In genomic region chr20:46709459-46710148, GRCh38 we compare ENCODE assay signal across 8 cellular contexts.
DNase-seq lines count a peak whose midpoint lies in the region; ATAC-seq lines count a peak whose summit lies in the region.

Gene SLC2A10 (plus strand): TSS chr20:46709649. CDS start chr20:46709737, 88 bp downstream.

- H3K9ac ChIP-seq in HUES6 (ENCODE audit: low read length), result peak within 1 kb of the TSS; percentile 78

- peaks cover 4% of the 10 kb centered on the region; the same call in 1 of the 2 replicates for H3K27me3 ChIP-seq in HUES6 (ENCODE audit: control insufficient read depth, insufficient read depth, low read length)

- H3K4me1 ChIP-seq in HUES6 (ENCODE audit: control insufficient read depth, insufficient read depth, low read length), result peaks cover 20% of the 10 kb centered on the region

- H3K9me3 Mint-ChIP-seq in central memory CD8-positive, alpha-beta T cell, result no peaks in the 10 kb centered on the region

- peak; percentile 6 for ATAC-seq in central memory CD8-positive, alpha-beta T cell (replicated peaks; ENCODE audit: extremely low read depth, poor library complexity, severe bottlenecking)
- ATAC-seq in stimulated activated naive CD8-positive, alpha-beta T cell treated with anti-CD3 and anti-CD28 coated beads, Interleukin-15, Interleukin-2, amounts not matched to agents 100 U/mL and 50 U/mL, for 24 hours, result no peak
- ATAC-seq in GM19324 (IDR thresholded peaks at IDR 0.05; ENCODE audit: low FRiP score, unreplicated experiment), result no peak
- no peak for ATAC-seq in GM21825 (IDR thresholded peaks at IDR 0.05; ENCODE audit: unreplicated experiment)

- peak within 1 kb of the TSS; percentile 40; the same call in 1 of the 2 replicates for H3K27ac ChIP-seq in HUES6 (ENCODE audit: low read depth, low read length)

- H3K36me3 ChIP-seq in HUES6 (ENCODE audit: control insufficient read depth, insufficient read depth, low read length), result no peaks in the 10 kb centered on the region

- H3K4me3 Mint-ChIP-seq in central memory CD8-positive, alpha-beta T cell, result peak within 1 kb of the TSS; percentile 57

- peak within 1 kb of the TSS; percentile 72 for H3K4me3 ChIP-seq in HUES6 (ENCODE audit: low read depth, low read length)

- H3K4me1 Mint-ChIP-seq in central memory CD8-positive, alpha-beta T cell, result peaks cover 15% of the 10 kb centered on the region

- peaks cover 77% of the 10 kb centered on the region for H3K27me3 Mint-ChIP-seq in central memory CD8-positive, alpha-beta T cell

- DNase-seq in AG08396 (ENCODE audit: low spot score) (peak; percentile 89), left kidney (ENCODE audit: low read depth, low spot score) (peak; percentile 89), dedifferentiated amniotic fluid mesenchymal stem cell (ENCODE audit: extremely low spot score) (no peak)
- DNase-seq in central memory CD8-positive, alpha-beta T cell (ENCODE audit: low spot score in 2 of 2), result no peak
- DNase-seq in stimulated activated naive CD8-positive, alpha-beta T cell treated with anti-CD3 and anti-CD28 coated beads, Interleukin-15, Interleukin-2, amounts not matched to agents 100 U/mL and 50 U/mL, for 24 hours, result peak; percentile 12

- H3K36me3 Mint-ChIP-seq in central memory CD8-positive, alpha-beta T cell (ENCODE audit: insufficient read depth), result peaks cover 2% of the 10 kb centered on the region

- peaks cover 13% of the 10 kb centered on the region for H3K9me3 ChIP-seq in HUES6 (ENCODE audit: control insufficient read depth, insufficient read depth, low read depth, low read length)

- peak within 1 kb of the TSS; percentile 29 for H3K27ac Mint-ChIP-seq in central memory CD8-positive, alpha-beta T cell (ENCODE audit: low read depth)

Comparison
In these comparisons a context has a peak if more than half of its experiments do, and no peak if none do; other contexts are left out.
1. DNase-seq: peak in AG08396 (single experiment), left kidney (single experiment) and stimulated activated naive CD8-positive, alpha-beta T cell treated with anti-CD3 and anti-CD28 coated beads, Interleukin-15, Interleukin-2, amounts not matched to agents 100 U/mL and 50 U/mL, for 24 hours (single experiment); none in central memory CD8-positive, alpha-beta T cell (0 of 2) and dedifferentiated amniotic fluid mesenchymal stem cell (single experiment).